Comparison of ENCODE assay signal across 1 cellular context in the genomic region with DNA sequence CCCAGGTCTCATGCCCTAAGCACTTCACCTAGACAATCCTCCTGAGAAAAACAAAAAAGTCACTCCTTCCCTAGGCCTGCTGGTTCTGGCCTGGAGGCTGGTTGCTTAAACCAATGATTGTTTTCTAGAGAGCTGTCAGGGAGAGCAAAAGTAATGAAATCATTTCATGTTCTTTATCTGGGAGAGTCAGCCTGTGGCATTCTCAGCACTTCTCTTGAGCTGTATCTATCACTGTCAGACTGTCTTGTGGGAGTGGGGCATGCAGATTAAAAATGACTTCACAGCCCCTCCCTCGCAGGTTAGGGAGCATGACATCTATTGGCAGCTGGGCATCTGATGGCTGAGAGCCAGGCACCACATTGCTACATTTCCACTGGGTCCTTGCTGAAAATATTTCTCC.
TF ChIP-seq lines count a peak whose summit lies in the region.

No MANE protein-coding gene starts in this region.

TF ChIP-seq in GM23338, 12 proteins besides CTCF, POLR2A, EP300 and RAD21 (continued from another document):
- TF ChIP-seq, protein P1, sequence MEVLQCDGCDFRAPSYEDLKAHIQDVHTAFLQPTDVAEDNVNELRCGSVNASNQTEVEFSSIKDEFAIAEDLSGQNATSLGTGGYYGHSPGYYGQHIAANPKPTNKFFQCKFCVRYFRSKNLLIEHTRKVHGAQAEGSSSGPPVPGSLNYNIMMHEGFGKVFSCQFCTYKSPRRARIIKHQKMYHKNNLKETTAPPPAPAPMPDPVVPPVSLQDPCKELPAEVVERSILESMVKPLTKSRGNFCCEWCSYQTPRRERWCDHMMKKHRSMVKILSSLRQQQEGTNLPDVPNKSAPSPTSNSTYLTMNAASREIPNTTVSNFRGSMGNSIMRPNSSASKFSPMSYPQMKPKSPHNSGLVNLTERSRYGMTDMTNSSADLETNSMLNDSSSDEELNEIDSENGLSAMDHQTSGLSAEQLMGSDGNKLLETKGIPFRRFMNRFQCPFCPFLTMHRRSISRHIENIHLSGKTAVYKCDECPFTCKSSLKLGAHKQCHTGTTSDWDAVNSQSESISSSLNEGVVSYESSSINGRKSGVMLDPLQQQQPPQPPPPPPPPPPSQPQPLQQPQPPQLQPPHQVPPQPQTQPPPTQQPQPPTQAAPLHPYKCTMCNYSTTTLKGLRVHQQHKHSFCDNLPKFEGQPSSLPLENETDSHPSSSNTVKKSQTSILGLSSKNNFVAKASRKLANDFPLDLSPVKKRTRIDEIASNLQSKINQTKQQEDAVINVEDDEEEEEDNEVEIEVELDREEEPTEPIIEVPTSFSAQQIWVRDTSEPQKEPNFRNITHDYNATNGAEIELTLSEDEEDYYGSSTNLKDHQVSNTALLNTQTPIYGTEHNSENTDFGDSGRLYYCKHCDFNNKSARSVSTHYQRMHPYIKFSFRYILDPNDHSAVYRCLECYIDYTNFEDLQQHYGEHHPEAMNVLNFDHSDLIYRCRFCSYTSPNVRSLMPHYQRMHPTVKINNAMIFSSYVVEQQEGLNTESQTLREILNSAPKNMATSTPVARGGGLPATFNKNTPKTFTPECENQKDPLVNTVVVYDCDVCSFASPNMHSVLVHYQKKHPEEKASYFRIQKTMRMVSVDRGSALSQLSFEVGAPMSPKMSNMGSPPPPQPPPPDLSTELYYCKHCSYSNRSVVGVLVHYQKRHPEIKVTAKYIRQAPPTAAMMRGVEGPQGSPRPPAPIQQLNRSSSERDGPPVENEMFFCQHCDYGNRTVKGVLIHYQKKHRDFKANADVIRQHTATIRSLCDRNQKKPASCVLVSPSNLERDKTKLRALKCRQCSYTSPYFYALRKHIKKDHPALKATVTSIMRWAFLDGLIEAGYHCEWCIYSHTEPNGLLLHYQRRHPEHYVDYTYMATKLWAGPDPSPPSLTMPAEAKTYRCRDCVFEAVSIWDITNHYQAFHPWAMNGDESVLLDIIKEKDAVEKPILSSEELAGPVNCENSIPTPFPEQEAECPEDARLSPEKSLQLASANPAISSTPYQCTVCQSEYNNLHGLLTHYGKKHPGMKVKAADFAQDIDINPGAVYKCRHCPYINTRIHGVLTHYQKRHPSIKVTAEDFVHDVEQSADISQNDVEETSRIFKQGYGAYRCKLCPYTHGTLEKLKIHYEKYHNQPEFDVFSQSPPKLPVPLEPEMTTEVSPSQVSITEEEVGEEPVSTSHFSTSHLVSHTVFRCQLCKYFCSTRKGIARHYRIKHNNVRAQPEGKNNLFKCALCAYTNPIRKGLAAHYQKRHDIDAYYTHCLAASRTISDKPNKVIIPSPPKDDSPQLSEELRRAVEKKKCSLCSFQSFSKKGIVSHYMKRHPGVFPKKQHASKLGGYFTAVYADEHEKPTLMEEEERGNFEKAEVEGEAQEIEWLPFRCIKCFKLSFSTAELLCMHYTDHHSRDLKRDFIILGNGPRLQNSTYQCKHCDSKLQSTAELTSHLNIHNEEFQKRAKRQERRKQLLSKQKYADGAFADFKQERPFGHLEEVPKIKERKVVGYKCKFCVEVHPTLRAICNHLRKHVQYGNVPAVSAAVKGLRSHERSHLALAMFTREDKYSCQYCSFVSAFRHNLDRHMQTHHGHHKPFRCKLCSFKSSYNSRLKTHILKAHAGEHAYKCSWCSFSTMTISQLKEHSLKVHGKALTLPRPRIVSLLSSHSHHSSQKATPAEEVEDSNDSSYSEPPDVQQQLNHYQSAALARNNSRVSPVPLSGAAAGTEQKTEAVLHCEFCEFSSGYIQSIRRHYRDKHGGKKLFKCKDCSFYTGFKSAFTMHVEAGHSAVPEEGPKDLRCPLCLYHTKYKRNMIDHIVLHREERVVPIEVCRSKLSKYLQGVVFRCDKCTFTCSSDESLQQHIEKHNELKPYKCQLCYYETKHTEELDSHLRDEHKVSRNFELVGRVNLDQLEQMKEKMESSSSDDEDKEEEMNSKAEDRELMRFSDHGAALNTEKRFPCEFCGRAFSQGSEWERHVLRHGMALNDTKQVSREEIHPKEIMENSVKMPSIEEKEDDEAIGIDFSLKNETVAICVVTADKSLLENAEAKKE (CRISPR knock-in tag; IDR thresholded peaks at IDR 0.05) = no peak
- no peak for TF ChIP-seq STAT1 (IDR thresholded peaks at IDR 0.05; ENCODE audit: unreplicated experiment)
- no peak for TF ChIP-seq JUNB (IDR thresholded peaks at IDR 0.05; ENCODE audit: unreplicated experiment)
- TF ChIP-seq EZH2phosphoT487 (IDR thresholded peaks at IDR 0.05; ENCODE audit: unreplicated experiment) = no peak
- TF ChIP-seq ZNF331 (CRISPR knock-in tag; IDR thresholded peaks at IDR 0.05; ENCODE audit: low read depth) = no peak
